ENCODE assay signal across 1 cellular context in the genomic region with DNA sequence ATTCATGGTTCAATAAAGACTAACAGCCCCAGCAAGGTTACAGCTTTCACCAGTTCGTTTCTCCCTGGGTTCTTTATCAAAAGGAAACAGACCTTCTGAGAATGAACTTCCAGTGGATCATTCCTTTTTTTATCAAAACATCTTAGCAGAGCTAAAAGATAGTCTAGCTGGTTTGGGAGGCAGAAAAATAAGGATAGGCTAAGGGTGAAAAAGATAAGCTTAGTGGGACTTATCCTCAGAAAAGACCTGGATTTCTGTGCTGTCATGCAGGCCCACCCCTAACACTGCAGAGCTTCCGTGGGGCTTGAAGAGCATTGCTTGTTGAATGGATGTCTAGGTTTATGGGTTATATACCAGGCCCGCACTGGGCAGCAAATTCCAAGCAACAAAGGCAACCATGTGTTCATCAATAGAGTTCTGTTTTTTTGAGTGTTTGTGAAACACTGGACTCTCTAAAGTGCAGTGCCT.
TF ChIP-seq lines count a peak whose summit lies in the region.

No MANE protein-coding gene starts in this region.

TF ChIP-seq in K562, 482 proteins besides CTCF, POLR2A, EP300 and RAD21 (continued from another document and continues in another):
- TF ChIP-seq, protein P1, sequence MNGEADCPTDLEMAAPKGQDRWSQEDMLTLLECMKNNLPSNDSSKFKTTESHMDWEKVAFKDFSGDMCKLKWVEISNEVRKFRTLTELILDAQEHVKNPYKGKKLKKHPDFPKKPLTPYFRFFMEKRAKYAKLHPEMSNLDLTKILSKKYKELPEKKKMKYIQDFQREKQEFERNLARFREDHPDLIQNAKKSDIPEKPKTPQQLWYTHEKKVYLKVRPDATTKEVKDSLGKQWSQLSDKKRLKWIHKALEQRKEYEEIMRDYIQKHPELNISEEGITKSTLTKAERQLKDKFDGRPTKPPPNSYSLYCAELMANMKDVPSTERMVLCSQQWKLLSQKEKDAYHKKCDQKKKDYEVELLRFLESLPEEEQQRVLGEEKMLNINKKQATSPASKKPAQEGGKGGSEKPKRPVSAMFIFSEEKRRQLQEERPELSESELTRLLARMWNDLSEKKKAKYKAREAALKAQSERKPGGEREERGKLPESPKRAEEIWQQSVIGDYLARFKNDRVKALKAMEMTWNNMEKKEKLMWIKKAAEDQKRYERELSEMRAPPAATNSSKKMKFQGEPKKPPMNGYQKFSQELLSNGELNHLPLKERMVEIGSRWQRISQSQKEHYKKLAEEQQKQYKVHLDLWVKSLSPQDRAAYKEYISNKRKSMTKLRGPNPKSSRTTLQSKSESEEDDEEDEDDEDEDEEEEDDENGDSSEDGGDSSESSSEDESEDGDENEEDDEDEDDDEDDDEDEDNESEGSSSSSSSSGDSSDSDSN (IDR thresholded peaks at IDR 0.05; ENCODE audit: borderline replicate concordance in 1 of 2, low read depth in 2 of 2, low read length in 2 of 2) = 0 out of 4 replicates have a peak, but pooled peaks of 1 of the 2 experiments have one; percentile 13
- peak; percentile 36; the same call in 1 of the 2 replicates for TF ChIP-seq ETV5 (CRISPR knock-in tag; IDR thresholded peaks at IDR 0.05; ENCODE audit: low read depth)
- TF ChIP-seq SMARCA4 (IDR thresholded peaks at IDR 0.05) = peak; percentile 96
- no peak for TF ChIP-seq NR2C1 (IDR thresholded peaks at IDR 0.05)
- TF ChIP-seq NR2C1 (tag; IDR thresholded peaks at IDR 0.05) = peak; percentile 39
- TF ChIP-seq POLR2B (IDR thresholded peaks at IDR 0.05; ENCODE audit: low read depth, partially characterized antibody) = no peak
- no peak for TF ChIP-seq ZNF134 (CRISPR knock-in tag; conservative IDR thresholded peaks at IDR 0.05)
- TF ChIP-seq NCOA1 (IDR thresholded peaks at IDR 0.05; ENCODE audit: low read depth) = peak; percentile 34; the same call in 1 of the 2 replicates
- peak; percentile 64 to 71 for TF ChIP-seq AFF1 (IDR thresholded peaks at IDR 0.05; ENCODE audit: low read depth in 1 of 2, partially characterized antibody in 2 of 2)
- TF ChIP-seq, protein P2, sequence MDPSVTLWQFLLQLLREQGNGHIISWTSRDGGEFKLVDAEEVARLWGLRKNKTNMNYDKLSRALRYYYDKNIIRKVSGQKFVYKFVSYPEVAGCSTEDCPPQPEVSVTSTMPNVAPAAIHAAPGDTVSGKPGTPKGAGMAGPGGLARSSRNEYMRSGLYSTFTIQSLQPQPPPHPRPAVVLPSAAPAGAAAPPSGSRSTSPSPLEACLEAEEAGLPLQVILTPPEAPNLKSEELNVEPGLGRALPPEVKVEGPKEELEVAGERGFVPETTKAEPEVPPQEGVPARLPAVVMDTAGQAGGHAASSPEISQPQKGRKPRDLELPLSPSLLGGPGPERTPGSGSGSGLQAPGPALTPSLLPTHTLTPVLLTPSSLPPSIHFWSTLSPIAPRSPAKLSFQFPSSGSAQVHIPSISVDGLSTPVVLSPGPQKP (CRISPR knock-in tag; IDR thresholded peaks at IDR 0.05) = no peak
- TF ChIP-seq MAFG (tag; conservative IDR thresholded peaks at IDR 0.05) = 0 out of 2 replicates have a peak, but pooled peaks have one; percentile 14
- TF ChIP-seq, protein P3, sequence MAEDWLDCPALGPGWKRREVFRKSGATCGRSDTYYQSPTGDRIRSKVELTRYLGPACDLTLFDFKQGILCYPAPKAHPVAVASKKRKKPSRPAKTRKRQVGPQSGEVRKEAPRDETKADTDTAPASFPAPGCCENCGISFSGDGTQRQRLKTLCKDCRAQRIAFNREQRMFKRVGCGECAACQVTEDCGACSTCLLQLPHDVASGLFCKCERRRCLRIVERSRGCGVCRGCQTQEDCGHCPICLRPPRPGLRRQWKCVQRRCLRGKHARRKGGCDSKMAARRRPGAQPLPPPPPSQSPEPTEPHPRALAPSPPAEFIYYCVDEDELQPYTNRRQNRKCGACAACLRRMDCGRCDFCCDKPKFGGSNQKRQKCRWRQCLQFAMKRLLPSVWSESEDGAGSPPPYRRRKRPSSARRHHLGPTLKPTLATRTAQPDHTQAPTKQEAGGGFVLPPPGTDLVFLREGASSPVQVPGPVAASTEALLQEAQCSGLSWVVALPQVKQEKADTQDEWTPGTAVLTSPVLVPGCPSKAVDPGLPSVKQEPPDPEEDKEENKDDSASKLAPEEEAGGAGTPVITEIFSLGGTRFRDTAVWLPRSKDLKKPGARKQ (CRISPR knock-in tag; IDR thresholded peaks at IDR 0.05) = no peak
- no peak for TF ChIP-seq DNMT1 (IDR thresholded peaks at IDR 0.05)
- TF ChIP-seq SIN3B (IDR thresholded peaks at IDR 0.05; ENCODE audit: low read depth) = no peak
- no peak for TF ChIP-seq OTX1 (CRISPR knock-in tag; IDR thresholded peaks at IDR 0.05)
- no peak for TF ChIP-seq ZNF507 (tag; conservative IDR thresholded peaks at IDR 0.05)
- TF ChIP-seq PML (IDR thresholded peaks at IDR 0.05; ENCODE audit: low read length) = 0 out of 2 replicates have a peak, but pooled peaks have one; percentile 45
- no peak for TF ChIP-seq NFE2L1 (tag; IDR thresholded peaks at IDR 0.05; ENCODE audit: borderline replicate concordance, low read depth)
- no peak for TF ChIP-seq NFYB (IDR thresholded peaks at IDR 0.05; ENCODE audit: extremely low read depth, insufficient read length)
- TF ChIP-seq HINFP (tag; conservative IDR thresholded peaks at IDR 0.05; ENCODE audit: low read depth) = 0 out of 2 replicates have a peak, but pooled peaks have one; percentile 39
- TF ChIP-seq KDM4B (IDR thresholded peaks at IDR 0.05; ENCODE audit: borderline replicate concordance in 2 of 2, low read depth in 1 of 2) = no peak
- TF ChIP-seq CCNT2 (IDR thresholded peaks at IDR 0.05; ENCODE audit: borderline replicate concordance, extremely low read depth, insufficient read length, low read depth, low read length) = peak; percentile 64
- TF ChIP-seq CBFA2T2 (conservative IDR thresholded peaks at IDR 0.05) = peak; percentile 75
- peak; percentile 78 for TF ChIP-seq ZNF592 (IDR thresholded peaks at IDR 0.05)
- TF ChIP-seq PHB (CRISPR knock-in tag; IDR thresholded peaks at IDR 0.05) = no peak
- TF ChIP-seq HEY1 (CRISPR knock-in tag; IDR thresholded peaks at IDR 0.05; ENCODE audit: borderline replicate concordance) = no peak
- no peak for TF ChIP-seq DEAF1 (CRISPR knock-in tag; IDR thresholded peaks at IDR 0.05)
- TF ChIP-seq SMARCE1 (IDR thresholded peaks at IDR 0.05) = peak; percentile 88; the same call in 1 of the 2 replicates
- TF ChIP-seq NFXL1 (CRISPR knock-in tag; IDR thresholded peaks at IDR 0.05) = no peak
- no peak for TF ChIP-seq TRIM24 (IDR thresholded peaks at IDR 0.05)
- TF ChIP-seq DPF2 (IDR thresholded peaks at IDR 0.05) = peak; percentile 92
- TF ChIP-seq PRMT5 (CRISPR knock-in tag; IDR thresholded peaks at IDR 0.05) = no peak
- no peak for TF ChIP-seq HSF4 (CRISPR knock-in tag; IDR thresholded peaks at IDR 0.05; ENCODE audit: borderline replicate concordance)
- peak; percentile 53; the same call in 1 of the 2 replicates for TF ChIP-seq MTA1 (IDR thresholded peaks at IDR 0.05; ENCODE audit: borderline replicate concordance)
- no peak for TF ChIP-seq RHOXF2B (CRISPR knock-in tag; conservative IDR thresholded peaks at IDR 0.05)
- TF ChIP-seq RNF2 (IDR thresholded peaks at IDR 0.05) = peak; percentile 33; the same call in 1 of the 2 replicates
- TF ChIP-seq GTF2A2 (tag; IDR thresholded peaks at IDR 0.05) = no peak
- no peak for TF ChIP-seq GTF2F1 (IDR thresholded peaks at IDR 0.05; ENCODE audit: low read depth, low read length)
- peak; percentile 82 for TF ChIP-seq TEAD4 (IDR thresholded peaks at IDR 0.05; ENCODE audit: low read length)
- no peak for TF ChIP-seq TEAD4 (CRISPR knock-in tag; IDR thresholded peaks at IDR 0.05; ENCODE audit: borderline replicate concordance)
- peak; percentile 44; the same call in 1 of the 2 replicates for TF ChIP-seq LEF1 (IDR thresholded peaks at IDR 0.05)
